In the genomic region with DNA sequence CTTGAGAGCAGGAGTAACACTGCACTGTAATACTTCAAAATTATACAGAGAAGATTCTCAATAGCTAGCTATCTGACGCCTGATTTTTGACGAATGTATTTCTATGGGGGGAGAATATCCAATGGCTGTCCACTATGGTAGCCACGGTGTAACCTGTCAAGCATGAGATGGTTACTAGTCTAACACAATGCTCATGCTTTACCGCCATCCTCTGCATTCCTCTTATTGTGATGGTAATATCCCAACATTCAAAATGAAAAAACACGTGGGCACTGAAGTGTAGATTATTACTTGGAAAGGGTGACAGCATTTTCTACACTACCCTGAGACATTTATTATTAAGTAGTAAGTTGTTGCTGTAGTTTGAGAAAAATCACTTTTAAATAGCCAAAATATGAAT, we compare ENCODE assay signal across 31 cellular contexts.
"Had no signal": no experiment of that assay in that cellular context is flagged by ENCODE, and none has a peak within 500 bp of the region (broad histone marks: within the 10 kb centered on the region; RNA-seq: fewer than 3 reads in every experiment).

No MANE protein-coding gene starts in this region.

- ATAC-seq: activated CD4-positive, CD25-positive, alpha-beta regulatory T cell treated with anti-CD3 and anti-CD28 coated beads, Interleukin-2, amount 50 U/mL, for 24 hours; body of pancreas; Panc1 had no signal

- H3K27ac ChIP-seq: ascending aorta, body of pancreas, SJCRH30, SK-N-MC had no signal

- H3K27ac Mint-ChIP-seq: activated CD4-positive, alpha-beta memory T cell treated with anti-CD3 and anti-CD28 coated beads for 36 hours; activated naive CD8-positive, alpha-beta T cell treated with anti-CD3 and anti-CD28 coated beads for 36 hours had no signal

- H3K4me1 Mint-ChIP-seq: activated naive CD8-positive, alpha-beta T cell treated with anti-CD3 and anti-CD28 coated beads for 36 hours had no signal

- H3K36me3 ChIP-seq: ascending aorta, SJCRH30 had no signal

- H3K4me3 ChIP-seq: ascending aorta, body of pancreas, MG63, SJCRH30, SK-N-MC had no signal

- H3K36me3 Mint-ChIP-seq: activated naive CD8-positive, alpha-beta T cell treated with anti-CD3 and anti-CD28 coated beads for 36 hours had no signal

- H3K4me3 Mint-ChIP-seq: activated CD4-positive, alpha-beta memory T cell treated with anti-CD3 and anti-CD28 coated beads for 36 hours; activated naive CD8-positive, alpha-beta T cell treated with anti-CD3 and anti-CD28 coated beads for 36 hours had no signal

- H3K27me3 ChIP-seq: ascending aorta, body of pancreas, MG63, SJCRH30 had no signal

- H3K9me3 ChIP-seq: ascending aorta, body of pancreas, MG63, SJCRH30 had no signal

- H3K9me3 Mint-ChIP-seq: activated CD4-positive, alpha-beta memory T cell treated with anti-CD3 and anti-CD28 coated beads for 36 hours; activated naive CD8-positive, alpha-beta T cell treated with anti-CD3 and anti-CD28 coated beads for 36 hours had no signal

- DNase-seq: activated CD4-positive, alpha-beta memory T cell treated with anti-CD3 and anti-CD28 coated beads for 36 hours; activated CD4-positive, alpha-beta T cell treated with anti-CD3 and anti-CD28 coated beads for 4 hours; activated CD4-positive, alpha-beta T cell treated with anti-CD3 and anti-CD28 coated beads, Interleukin-2, amount 50 U/mL, for 1 hour; activated CD8-positive, alpha-beta memory T cell treated with anti-CD3 and anti-CD28 coated beads, Interleukin-2, amount 50 U/mL, for 4 hours; activated effector memory CD4-positive, alpha-beta T cell treated with Interleukin-2 at 50 U/mL for 16 hours; activated naive CD4-positive, alpha-beta T cell; activated naive CD4-positive, alpha-beta T cell treated with anti-CD3 and anti-CD28 coated beads, Interleukin-2, amount 50 U/mL, for 16 hours; activated naive CD8-positive, alpha-beta T cell treated with anti-CD3 and anti-CD28 coated beads for 36 hours; activated T-cell treated with anti-CD3 and anti-CD28 coated beads for 4 hours; activated T-cell treated with anti-CD3 and anti-CD28 coated beads, Interleukin-2, amount 50 U/mL, for 48 hours; amygdala; body of pancreas; caudate nucleus; cerebellar nuclear complex; Kasumi-1; MG63; NCI-H1048; NCI-H1105 treated with DMSO at 0.1 percent for 48 hours; NCI-H1436; NCI-H1694; NCI-H1930; NCI-H2081 treated with DMSO at 0.1 percent for 48 hours; NCI-H345; NCI-H524 treated with DMSO at 0.1 percent for 48 hours; SHP77; SJCRH30; T1000 had no signal

- H3K4me1 ChIP-seq: ascending aorta, body of pancreas, SJCRH30 had no signal

- H3K27me3 Mint-ChIP-seq: activated CD4-positive, alpha-beta memory T cell treated with anti-CD3 and anti-CD28 coated beads for 36 hours; activated naive CD8-positive, alpha-beta T cell treated with anti-CD3 and anti-CD28 coated beads for 36 hours had no signal
